ENCODE assay signal across 9 cellular contexts in the genomic region with DNA sequence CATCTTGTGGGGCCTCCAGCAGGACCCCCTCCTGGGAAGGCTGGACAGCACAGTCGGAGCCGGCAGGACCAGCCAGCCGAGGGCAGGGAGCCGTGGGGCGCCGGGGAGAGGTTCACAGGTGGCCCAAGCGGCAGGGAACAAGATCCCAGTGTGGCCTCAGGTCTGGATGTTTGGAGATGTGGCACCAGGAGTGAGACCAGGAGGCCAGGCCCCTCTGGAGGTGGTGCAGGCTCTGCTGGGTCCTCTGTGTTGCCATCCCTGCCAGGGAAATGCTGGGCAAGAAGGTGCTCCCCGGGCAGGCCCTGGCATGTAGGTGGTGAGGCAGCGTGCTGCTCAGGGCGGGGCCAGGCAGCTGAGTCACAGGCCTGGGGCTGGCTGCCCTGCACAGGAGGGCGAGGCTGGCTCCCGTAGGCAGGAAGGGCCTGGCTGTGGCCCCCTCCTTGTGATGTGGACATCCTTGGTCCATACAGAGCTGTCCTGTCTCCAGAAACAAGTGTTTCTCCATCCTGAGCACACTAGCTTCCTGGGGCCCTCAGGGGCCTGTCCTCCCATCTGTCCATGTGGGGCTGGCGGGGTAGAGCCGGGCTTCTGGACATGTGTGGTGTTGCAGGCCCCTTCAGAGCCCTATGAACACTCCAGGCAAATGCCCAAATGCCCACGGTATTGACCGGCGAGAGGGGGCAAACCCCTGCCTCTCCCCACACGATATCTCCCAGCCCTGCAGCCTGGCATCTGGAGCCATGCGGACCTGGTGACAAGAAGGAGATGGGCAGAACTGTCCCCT. TPM values are rescaled to one million over a fixed set of nuclear protein-coding genes. Genes with fewer than 3 reads are reported as not detected.
DNase-seq lines count a peak whose midpoint lies in the region; ATAC-seq and TF ChIP-seq lines count a peak whose summit lies in the region.
"Had no signal": no experiment of that assay in that cellular context is flagged by ENCODE, and none has a peak within 500 bp of the region (broad histone marks: within the 10 kb centered on the region; RNA-seq: fewer than 3 reads in every experiment).

No MANE protein-coding gene starts in this region.

- DNase-seq in SIG-M5 treated with dmso at 0.1 percent for 504 hours (lab: John Stamatoyannopoulos, UW; ENCODE audit: unreplicated experiment): peak; percentile 34
- no peak for DNase-seq in SIG-M5 (lab: John Stamatoyannopoulos, UW)
- peak; percentile 86 for DNase-seq in NCI-H69 (lab: John Stamatoyannopoulos, UW)
- peak; percentile 14 to 62 for DNase-seq in erythroblast (lab: John Stamatoyannopoulos, UW)
- no peak for DNase-seq in stimulated activated effector memory CD8-positive, alpha-beta T cell treated with anti-CD3 and anti-CD28 coated beads, Interleukin-12 subunit alpha, Interleukin-12 subunit beta, amount 100 ng/mL, for 72 hours (ENCODE audit: low spot score in 2 of 2)
- DNase-seq in osteocyte (ENCODE audit: extremely low spot score, unreplicated experiment): no peak
- DNase-seq in stimulated activated naive CD4-positive, alpha-beta T cell treated with Interleukin-2 at 50 U/mL for 16 hours (lab: John Stamatoyannopoulos, UW): no peak

- H3K36me3 Mint-ChIP-seq in stimulated activated effector memory CD8-positive, alpha-beta T cell treated with anti-CD3 and anti-CD28 coated beads, Interleukin-12 subunit alpha, Interleukin-12 subunit beta, amount 100 ng/mL, for 72 hours: no peaks in the 10 kb centered on the region
- H3K36me3 Mint-ChIP-seq in osteocyte (ENCODE audit: unreplicated experiment): no peaks in the 10 kb centered on the region

- H3K9me3 Mint-ChIP-seq in stimulated activated effector memory CD8-positive, alpha-beta T cell treated with anti-CD3 and anti-CD28 coated beads, Interleukin-12 subunit alpha, Interleukin-12 subunit beta, amount 100 ng/mL, for 72 hours: no peaks in the 10 kb centered on the region
- H3K9me3 Mint-ChIP-seq in osteocyte (ENCODE audit: unreplicated experiment): no peaks in the 10 kb centered on the region

- peak overlapping the region; percentile 29 for H3K27ac Mint-ChIP-seq in stimulated activated effector memory CD8-positive, alpha-beta T cell treated with anti-CD3 and anti-CD28 coated beads, Interleukin-12 subunit alpha, Interleukin-12 subunit beta, amount 100 ng/mL, for 72 hours
- H3K27ac Mint-ChIP-seq in osteocyte (ENCODE audit: unreplicated experiment): no peak overlapping the region
- H3K27ac Mint-ChIP-seq: B cell had no signal

- H3K4me3 Mint-ChIP-seq in stimulated activated effector memory CD8-positive, alpha-beta T cell treated with anti-CD3 and anti-CD28 coated beads, Interleukin-12 subunit alpha, Interleukin-12 subunit beta, amount 100 ng/mL, for 72 hours: no peak overlapping the region
- no peak overlapping the region for H3K4me3 Mint-ChIP-seq in osteocyte (ENCODE audit: unreplicated experiment)
- H3K4me3 Mint-ChIP-seq: B cell had no signal

- no peaks in the 10 kb centered on the region for H3K27me3 Mint-ChIP-seq in osteocyte (ENCODE audit: unreplicated experiment)
- H3K27me3 Mint-ChIP-seq: B cell had no signal

- peak; percentile 22 for TF ChIP-seq POLR2A in erythroblast (IDR thresholded peaks at IDR 0.05; ENCODE audit: low read length)

- no peak for TF ChIP-seq CTCF in osteocyte (IDR thresholded peaks at IDR 0.05)

- H3K4me1 Mint-ChIP-seq in stimulated activated effector memory CD8-positive, alpha-beta T cell treated with anti-CD3 and anti-CD28 coated beads, Interleukin-12 subunit alpha, Interleukin-12 subunit beta, amount 100 ng/mL, for 72 hours: no peaks in the 10 kb centered on the region
- H3K4me1 Mint-ChIP-seq in osteocyte (ENCODE audit: unreplicated experiment): peaks cover 9% of the 10 kb centered on the region
- H3K4me1 Mint-ChIP-seq: B cell had no signal

- peak; percentile 71 for ATAC-seq in stimulated activated effector memory CD8-positive, alpha-beta T cell treated with anti-CD3 and anti-CD28 coated beads, Interleukin-12 subunit alpha, Interleukin-12 subunit beta, amount 100 ng/mL, for 72 hours
- ATAC-seq in HG03175 (IDR thresholded peaks at IDR 0.05; ENCODE audit: unreplicated experiment): no peak

RNA-seq across cellular contexts. Expression of gene HGFAC, which starts 4.8 kb away (rescaled TPM):
- 0.50 and 0.54 TPM in 2 replicates for total RNA-seq in osteocyte
- total RNA-seq: B cell had no signal

RNA-seq across cellular contexts. Expression of gene DOK7, which starts 26.1 kb away (rescaled TPM):
- not detected in 2 replicates for total RNA-seq in osteocyte

Comparison
In these comparisons a context has a peak if more than half of its experiments do, and no peak if none do; other contexts are left out.
1. DNase-seq: peak in SIG-M5 treated with dmso at 0.1 percent for 504 hours (single experiment), NCI-H69 (single experiment) and erythroblast (2 of 2); none in SIG-M5 (single experiment), stimulated activated effector memory CD8-positive, alpha-beta T cell treated with anti-CD3 and anti-CD28 coated beads, Interleukin-12 subunit alpha, Interleukin-12 subunit beta, amount 100 ng/mL, for 72 hours (0 of 2), osteocyte (single experiment) and stimulated activated naive CD4-positive, alpha-beta T cell treated with Interleukin-2 at 50 U/mL for 16 hours (single experiment).